In genomic region chr3:56758539-56758981, GRCh38 we compare ENCODE assay signal across 8 cellular contexts. TPM values are rescaled to one million over a fixed set of nuclear protein-coding genes. Genes with fewer than 3 reads are reported as not detected.
DNase-seq lines count a peak whose midpoint lies in the region; ATAC-seq and TF ChIP-seq lines count a peak whose summit lies in the region.

No MANE protein-coding gene starts in this region.

- CTCF ChIA-PET in RWPE1 (lab: Yijun Ruan, JAX), result no interaction called here

- no peak overlapping the region for H3K4me3 ChIP-seq in breast epithelium
- no peak overlapping the region for H3K4me3 ChIP-seq in mucosa of stomach (ENCODE audit: low read length)

- ATAC-seq in HG03025 (IDR thresholded peaks at IDR 0.05; ENCODE audit: low FRiP score, unreplicated experiment) (peak; percentile 55), HG02571 (IDR thresholded peaks at IDR 0.05; ENCODE audit: unreplicated experiment) (no peak)

- H3K4me1 ChIP-seq in breast epithelium (no peaks in the 10 kb centered on the region), mucosa of stomach (ENCODE audit: control insufficient read depth, insufficient read depth, low read length) (peaks cover 11% of the 10 kb centered on the region)

- H3K9ac ChIP-seq in mucosa of stomach (ENCODE audit: low read length), result peak overlapping the region; percentile 16

- H3K27me3 ChIP-seq in breast epithelium, result no peaks in the 10 kb centered on the region
- H3K27me3 ChIP-seq in mucosa of stomach (ENCODE audit: control insufficient read depth, insufficient read depth, low read length), result no peaks in the 10 kb centered on the region

- intact Hi-C loops in breast epithelium (cut with DNase I; ENCODE audit: low total_unique reads), result no loop called here

- TF ChIP-seq POLR2A in breast epithelium (IDR thresholded peaks at IDR 0.05), result no peak

- POLR2A ChIA-PET in RWPE1 (lab: Yijun Ruan, JAX; ENCODE audit: low non-redundant PET), result no interaction called here

- no peaks in the 10 kb centered on the region for H3K9me3 ChIP-seq in breast epithelium
- H3K9me3 ChIP-seq in mucosa of stomach (ENCODE audit: control insufficient read depth, low read length), result no peaks in the 10 kb centered on the region

- no peak for TF ChIP-seq CTCF in RWPE1 (conservative IDR thresholded peaks at IDR 0.05; ENCODE audit: low read depth)
- no peak for TF ChIP-seq CTCF in breast epithelium (IDR thresholded peaks at IDR 0.05)

- DNase-seq in stimulated activated naive CD4-positive, alpha-beta T cell treated with Interleukin-2 at 50 U/mL for 16 hours (lab: John Stamatoyannopoulos, UW), result peak; percentile 13
- DNase-seq in stimulated activated naive CD4-positive, alpha-beta T cell (lab: John Stamatoyannopoulos, UW), result no peak
- peak; percentile 50 for DNase-seq in RWPE1 (ENCODE audit: low spot score)
- DNase-seq in breast epithelium (ENCODE audit: low spot score in 2 of 2), result peak in 1 of 2 donors; percentile 61
- DNase-seq in NCI-H345 (lab: John Stamatoyannopoulos, UW), result no peak

- H3K27ac ChIP-seq in RWPE1 (peak overlapping the region; percentile 31; the same call in 1 of the 2 replicates), breast epithelium (peak overlapping the region; percentile 73 to 89)

- H3K36me3 ChIP-seq in breast epithelium, result no peaks in the 10 kb centered on the region
- H3K36me3 ChIP-seq in mucosa of stomach (ENCODE audit: control insufficient read depth, insufficient read depth, low read length), result no peaks in the 10 kb centered on the region

RNA-seq across cellular contexts. Expression of gene ARHGEF3, which starts 43.2 kb away (rescaled TPM):
- total RNA-seq in breast epithelium, result 10 to 100 TPM; 11.0 to 45.4 (median 25.2) TPM

Comparison
In these comparisons a context has a peak if more than half of its experiments do, and no peak if none do; other contexts are left out.
1. DNase-seq: peak in stimulated activated naive CD4-positive, alpha-beta T cell treated with Interleukin-2 at 50 U/mL for 16 hours (single experiment) and RWPE1 (single experiment); none in stimulated activated naive CD4-positive, alpha-beta T cell (0 of 6) and NCI-H345 (single experiment).